14 cellular contexts compared by ENCODE assay signal in genomic region chr1:89905391-89906058, GRCh38.
A peak's percentile ranks its signal among the peaks of the same experiment; 100 is the strongest.
DNase-seq lines count a peak whose midpoint lies in the region; ATAC-seq and TF ChIP-seq lines count a peak whose summit lies in the region.
"Had no signal": no experiment of that assay in that cellular context is flagged by ENCODE, and none has a peak within 500 bp of the region (broad histone marks: within the 10 kb centered on the region; RNA-seq: fewer than 3 reads in every experiment).

No MANE protein-coding gene starts in this region.

- H2AFZ ChIP-seq in hepatocyte, result no peak overlapping the region

- 85% methylated on average over 5 of the region's 5 CpGs for WGBS in hepatocyte (ENCODE audit: low lambda C conversion rate, missing lambda C conversion rate)

- no peaks in the 10 kb centered on the region for H3K36me3 Mint-ChIP-seq in mesothelial cell of epicardium

- peak overlapping the region; percentile 34 for H3K27ac Mint-ChIP-seq in mesothelial cell of epicardium

- H3K27me3 ChIP-seq in AG04450 (ENCODE audit: control insufficient read depth, insufficient read depth, low read length) (no peaks in the 10 kb centered on the region), hepatocyte (no peaks in the 10 kb centered on the region)
- H3K27me3 ChIP-seq: colonic mucosa, esophagus squamous epithelium had no signal

- POLR2A ChIA-PET in AG04450 (lab: Yijun Ruan, JAX), result no interaction called here

- TF ChIP-seq CTCF in AG04450 (IDR thresholded peaks at IDR 0.05; ENCODE audit: low read depth, low read length), result no peak
- no peak for TF ChIP-seq CTCF in cardiac fibroblast (IDR thresholded peaks at IDR 0.05; ENCODE audit: low read depth, low read length)
- no peak for TF ChIP-seq CTCF in mesothelial cell of epicardium (IDR thresholded peaks at IDR 0.05; ENCODE audit: unreplicated experiment)
- TF ChIP-seq CTCF in hepatocyte (IDR thresholded peaks at IDR 0.05; ENCODE audit: poor library complexity), result no peak

- H3K4me1 ChIP-seq in hepatocyte (ENCODE audit: insufficient read depth), result peaks cover 43% of the 10 kb centered on the region
- H3K4me1 ChIP-seq: colonic mucosa had no signal

- H4K20me1 ChIP-seq in hepatocyte (ENCODE audit: insufficient read depth, poor library complexity, severe bottlenecking), result no peaks in the 10 kb centered on the region

- no peak overlapping the region for H3K4me3 Mint-ChIP-seq in mesothelial cell of epicardium

- H3K4me2 ChIP-seq in hepatocyte, result no peak overlapping the region

- no peaks in the 10 kb centered on the region for H3K36me3 ChIP-seq in hepatocyte (replicated peaks; ENCODE audit: insufficient read depth, low read depth)
- H3K36me3 ChIP-seq: colonic mucosa, esophagus squamous epithelium had no signal

- H3K4me3 ChIP-seq in AG04450 (ENCODE audit: low read depth, low read length) (no peak overlapping the region), cardiac fibroblast (replicated peaks in 1 of 2; ENCODE audit: low read depth in 2 of 2, low read length in 2 of 2) (no peak overlapping the region), hepatocyte (no peak overlapping the region)
- H3K4me3 ChIP-seq: colonic mucosa, esophagus squamous epithelium had no signal

- no peak for DNase-seq in AG04450 (ENCODE audit: low read depth, low spot score)
- DNase-seq in HCEC 1CT, result peak; percentile 43
- peak; percentile 20 to 30 for DNase-seq in cardiac fibroblast (ENCODE audit: low read depth in 2 of 2)
- no peak for DNase-seq in mesothelial cell of epicardium (ENCODE audit: low spot score in 2 of 2, unreplicated experiment in 2 of 2)
- no peak for DNase-seq in hepatocyte (ENCODE audit: low spot score)
- DNase-seq in SIG-M5 (lab: John Stamatoyannopoulos, UW), result no peak
- DNase-seq: colonic mucosa; esophagus squamous epithelium; NCI-H1436; NCI-H446; stimulated activated CD4-positive, alpha-beta T cell treated with anti-CD3 and anti-CD28 coated beads, Interleukin-1b, Interleukin-23, amount 100 ng/mL, for 48 hours had no signal

- H3K79me2 ChIP-seq in hepatocyte, result peaks cover 26% of the 10 kb centered on the region

- H3K27me3 Mint-ChIP-seq in mesothelial cell of epicardium (ENCODE audit: low read depth), result no peaks in the 10 kb centered on the region

- H3K27ac ChIP-seq in AG04450 (ENCODE audit: low read depth, low read length) (peak overlapping the region; percentile 92), hepatocyte (no peak overlapping the region)
- H3K27ac ChIP-seq: colonic mucosa, VCaP had no signal

- no peaks in the 10 kb centered on the region for H3K9me2 ChIP-seq in hepatocyte (replicated peaks; ENCODE audit: insufficient read depth)

- CTCF ChIA-PET in AG04450 (lab: Charles Lee), result interaction anchor here (1.9 kb wide), 1 partner anchor 62 kb away, joined by 6 read pairs; no protein-coding TSS in a partner anchor

- H3K9me3 Mint-ChIP-seq in mesothelial cell of epicardium, result no peaks in the 10 kb centered on the region

- H3K9me3 ChIP-seq in AG04450 (ENCODE audit: control insufficient read depth, insufficient read depth, low read length) (no peaks in the 10 kb centered on the region), hepatocyte (ENCODE audit: low read depth) (no peaks in the 10 kb centered on the region)
- H3K9me3 ChIP-seq: colonic mucosa, esophagus squamous epithelium had no signal

- H3K4me1 Mint-ChIP-seq in mesothelial cell of epicardium, result peaks cover 41% of the 10 kb centered on the region

- ATAC-seq in GM21717 (IDR thresholded peaks at IDR 0.05; ENCODE audit: unreplicated experiment), result no peak
- no peak for ATAC-seq in GM18517 (IDR thresholded peaks at IDR 0.05; ENCODE audit: unreplicated experiment)

Comparison
In these comparisons a context has a peak if more than half of its experiments do, and no peak if none do; other contexts are left out.
1. DNase-seq: peak in HCEC 1CT (single experiment) and cardiac fibroblast (2 of 2); none in AG04450 (single experiment), mesothelial cell of epicardium (0 of 2), hepatocyte (single experiment) and SIG-M5 (single experiment).